In the genomic region with DNA sequence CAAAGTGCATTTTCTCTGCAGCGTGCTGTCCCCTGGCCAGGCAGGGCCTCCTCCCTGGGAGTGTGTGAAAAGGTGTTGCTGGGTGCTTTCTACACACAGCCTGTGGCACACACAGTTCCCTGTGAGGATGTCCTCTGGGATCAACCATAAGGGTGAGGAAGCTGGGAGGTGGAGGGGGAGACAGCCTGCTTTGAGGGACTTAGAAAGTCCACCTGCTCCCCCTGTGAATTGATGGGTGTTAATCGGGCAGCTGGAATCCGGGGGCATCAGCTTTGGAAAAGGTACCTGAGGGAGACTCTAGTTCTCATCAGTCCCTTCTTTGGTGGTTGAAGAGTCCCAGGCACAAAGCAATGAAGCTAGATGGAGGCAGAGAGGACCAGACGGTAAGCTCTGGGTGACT, we compare ENCODE assay signal across 24 cellular contexts. TPM values are rescaled to one million over a fixed set of nuclear protein-coding genes. Genes with fewer than 3 reads are reported as not detected.
"Had no signal": no experiment of that assay in that cellular context is flagged by ENCODE, and none has a peak within 500 bp of the region (broad histone marks: within the 10 kb centered on the region; RNA-seq: fewer than 3 reads in every experiment).

No MANE protein-coding gene starts in this region.

- DNase-seq: effector memory CD8-positive, alpha-beta T cell; esophagus squamous epithelium; foreskin fibroblast; glutamatergic neuron; left ventricle myocardium inferior; lower lobe of right lung; midbrain; psoas muscle; retina; stimulated activated CD4-positive, alpha-beta T cell treated with anti-CD3 and anti-CD28 coated beads, Interleukin-15, amount 100 ng/mL, for 24 hours; stimulated activated CD4-positive, alpha-beta T cell treated with anti-CD3 and anti-CD28 coated beads, Interleukin-1b, Interleukin-23, amount 100 ng/mL, for 48 hours; stimulated activated CD4-positive, alpha-beta T cell treated with anti-CD3 and anti-CD28 coated beads, Interleukin-4, amount 100 ng/mL, for 24 hours; stimulated activated naive B cell treated with anti-CD40 and anti-IgM and Interleukin-4, amounts not matched to agents 10 μg/mL and 1 μg/mL and 100 μg/mL, for 72 hours; stimulated activated naive CD8-positive, alpha-beta T cell treated with anti-CD3 and anti-CD28 coated beads, Interleukin-15, amount 100 ng/mL, for 72 hours; testis had no signal

- FAIRE-seq: keratinocyte had no signal

- ATAC-seq: effector memory CD8-positive, alpha-beta T cell; gastroesophageal sphincter; lower lobe of right lung; natural killer cell treated with Interleukin-12 subunit alpha and Interleukin-12 subunit beta and Interleukin-15 and Interleukin-18, amount 100 ng/mL, for 72 hours; psoas muscle; right lobe of liver; stimulated activated naive B cell treated with anti-CD40 and anti-IgM and Interleukin-4, amounts not matched to agents 10 μg/mL and 1 μg/mL and 100 μg/mL, for 72 hours; stimulated activated naive CD8-positive, alpha-beta T cell treated with anti-CD3 and anti-CD28 coated beads, Interleukin-15, amount 100 ng/mL, for 72 hours had no signal

- H3K9me3 Mint-ChIP-seq: dendritic cell treated with granulocyte-macrophage colony-stimulating factor and Interleukin-4, amounts not matched to agents 40 ng/mL and 50 ng/mL, for 4 days; effector memory CD8-positive, alpha-beta T cell; memory B cell; natural killer cell treated with Interleukin-12 subunit alpha and Interleukin-12 subunit beta and Interleukin-15 and Interleukin-18, amount 100 ng/mL, for 72 hours; stimulated activated naive B cell treated with anti-CD40 and anti-IgM and Interleukin-4, amounts not matched to agents 10 μg/mL and 1 μg/mL and 100 μg/mL, for 72 hours; stimulated activated naive CD8-positive, alpha-beta T cell treated with anti-CD3 and anti-CD28 coated beads, Interleukin-15, amount 100 ng/mL, for 72 hours had no signal

- H3K4me3 ChIP-seq: esophagus squamous epithelium, gastroesophageal sphincter, left ventricle myocardium inferior, lower lobe of right lung, psoas muscle, right lobe of liver, testis, tibial nerve had no signal

- H3K4me3 Mint-ChIP-seq: dendritic cell treated with granulocyte-macrophage colony-stimulating factor and Interleukin-4, amounts not matched to agents 40 ng/mL and 50 ng/mL, for 4 days; effector memory CD8-positive, alpha-beta T cell; memory B cell; natural killer cell treated with Interleukin-12 subunit alpha and Interleukin-12 subunit beta and Interleukin-15 and Interleukin-18, amount 100 ng/mL, for 72 hours; stimulated activated naive B cell treated with anti-CD40 and anti-IgM and Interleukin-4, amounts not matched to agents 10 μg/mL and 1 μg/mL and 100 μg/mL, for 72 hours; stimulated activated naive CD8-positive, alpha-beta T cell treated with anti-CD3 and anti-CD28 coated beads, Interleukin-15, amount 100 ng/mL, for 72 hours had no signal

- H3K27ac Mint-ChIP-seq: memory B cell; natural killer cell treated with Interleukin-12 subunit alpha and Interleukin-12 subunit beta and Interleukin-15 and Interleukin-18, amount 100 ng/mL, for 72 hours; stimulated activated naive B cell treated with anti-CD40 and anti-IgM and Interleukin-4, amounts not matched to agents 10 μg/mL and 1 μg/mL and 100 μg/mL, for 72 hours; stimulated activated naive CD8-positive, alpha-beta T cell treated with anti-CD3 and anti-CD28 coated beads, Interleukin-15, amount 100 ng/mL, for 72 hours had no signal

- H3K36me3 ChIP-seq: esophagus squamous epithelium, gastroesophageal sphincter, left ventricle myocardium inferior, lower lobe of right lung, right lobe of liver, tibial nerve had no signal

- H3K36me3 Mint-ChIP-seq: memory B cell; natural killer cell treated with Interleukin-12 subunit alpha and Interleukin-12 subunit beta and Interleukin-15 and Interleukin-18, amount 100 ng/mL, for 72 hours had no signal

- H3K4me1 Mint-ChIP-seq: stimulated activated naive B cell treated with anti-CD40 and anti-IgM and Interleukin-4, amounts not matched to agents 10 μg/mL and 1 μg/mL and 100 μg/mL, for 72 hours; stimulated activated naive CD8-positive, alpha-beta T cell treated with anti-CD3 and anti-CD28 coated beads, Interleukin-15, amount 100 ng/mL, for 72 hours had no signal

- H3K27me3 Mint-ChIP-seq: effector memory CD8-positive, alpha-beta T cell; natural killer cell treated with Interleukin-12 subunit alpha and Interleukin-12 subunit beta and Interleukin-15 and Interleukin-18, amount 100 ng/mL, for 72 hours; stimulated activated naive CD8-positive, alpha-beta T cell treated with anti-CD3 and anti-CD28 coated beads, Interleukin-15, amount 100 ng/mL, for 72 hours had no signal

- H3K27me3 ChIP-seq: right lobe of liver, testis had no signal

RNA-seq across cellular contexts. Expression of gene LHX4, which starts 35.8 kb away (rescaled TPM):
- total RNA-seq: epithelial cell of proximal tubule; gastroesophageal sphincter; left ventricle myocardium inferior; lower lobe of right lung; natural killer cell treated with Interleukin-12 subunit alpha and Interleukin-12 subunit beta and Interleukin-15 and Interleukin-18, amount 100 ng/mL, for 72 hours; psoas muscle; right lobe of liver; tibial nerve; urinary bladder had no signal
